ENCODE assay signal across 12 cellular contexts in genomic region chr9:89314955-89315354, GRCh38. TPM values are rescaled to one million over a fixed set of nuclear protein-coding genes. Genes with fewer than 3 reads are reported as not detected.
A peak's percentile ranks its signal among the peaks of the same experiment; 100 is the strongest.
DNase-seq lines count a peak whose midpoint lies in the region; ATAC-seq and TF ChIP-seq lines count a peak whose summit lies in the region.
"Had no signal": no experiment of that assay in that cellular context is flagged by ENCODE, and none has a peak within 500 bp of the region (broad histone marks: within the 10 kb centered on the region; RNA-seq: fewer than 3 reads in every experiment).

No MANE protein-coding gene starts in this region.

- peak overlapping the region; percentile 15 for H3K27ac ChIP-seq in CD4-positive, CD25-positive, alpha-beta regulatory T cell (ENCODE audit: insufficient read depth, low read length, poor library complexity, severe bottlenecking)
- H3K27ac ChIP-seq in iPS-18a (ENCODE audit: low read length), result no peak overlapping the region
- no peak overlapping the region for H3K27ac ChIP-seq in naive thymus-derived CD4-positive, alpha-beta T cell (ENCODE audit: low read depth, low read length)
- H3K27ac ChIP-seq: right atrium auricular region had no signal

- H3K9me3 Mint-ChIP-seq in CD4-positive, CD25-positive, alpha-beta regulatory T cell, result no peaks in the 10 kb centered on the region
- H3K9me3 Mint-ChIP-seq in activated CD8-positive, alpha-beta T cell treated with anti-CD3 and anti-CD28 coated beads for 36 hours, result no peaks in the 10 kb centered on the region
- H3K9me3 Mint-ChIP-seq in naive thymus-derived CD4-positive, alpha-beta T cell, result peaks cover 0 to 6% (median 0%) of the 10 kb centered on the region in 11 donors

- no peaks in the 10 kb centered on the region for H3K27me3 ChIP-seq in CD4-positive, CD25-positive, alpha-beta regulatory T cell (ENCODE audit: control insufficient read depth, insufficient read depth, low read length)
- H3K27me3 ChIP-seq in iPS-18a (ENCODE audit: control insufficient read depth, insufficient read depth, low read length), result no peaks in the 10 kb centered on the region
- H3K27me3 ChIP-seq in naive thymus-derived CD4-positive, alpha-beta T cell (ENCODE audit: control insufficient read depth in 2 of 2, insufficient read depth in 2 of 2, low read length in 2 of 2), result peaks cover 0 to 4% of the 10 kb centered on the region in 2 donors
- H3K27me3 ChIP-seq: right atrium auricular region had no signal

- H3K27ac Mint-ChIP-seq in CD4-positive, CD25-positive, alpha-beta regulatory T cell, result peak overlapping the region in 1 of 3 donors; percentile 58
- peak overlapping the region; percentile 19 for H3K27ac Mint-ChIP-seq in activated CD8-positive, alpha-beta T cell treated with anti-CD3 and anti-CD28 coated beads for 36 hours
- peak overlapping the region in 2 of 9 donors; percentile 25 to 81 for H3K27ac Mint-ChIP-seq in naive thymus-derived CD4-positive, alpha-beta T cell

- POLR2A ChIA-PET in activated CD8-positive, alpha-beta T cell treated with anti-CD3 and anti-CD28 coated beads for 36 hours (lab: Charles Lee), result interaction anchor here (0.6 kb wide), 1 partner anchor 240 kb away, joined by 3 read pairs; no protein-coding TSS in a partner anchor
- POLR2A ChIA-PET in naive thymus-derived CD4-positive, alpha-beta T cell (lab: Charles Lee), result no interaction called here

- CTCF ChIA-PET in activated CD8-positive, alpha-beta T cell treated with anti-CD3 and anti-CD28 coated beads for 36 hours (lab: Charles Lee), result interaction anchor here (1.5 kb wide), 1 partner anchor 36 kb away, joined by 4 read pairs; no protein-coding TSS in a partner anchor
- CTCF ChIA-PET in naive thymus-derived CD4-positive, alpha-beta T cell (lab: Charles Lee), result no interaction called here

- no peak for DNase-seq in CD4-positive, CD25-positive, alpha-beta regulatory T cell
- DNase-seq in HFF-Myc (ENCODE audit: extremely low read depth, low read depth) (no peak), hypothalamus (lab: John Stamatoyannopoulos, UW) (no peak), SHP77 treated with DMSO at 0.1 percent for 48 hours (lab: John Stamatoyannopoulos, UW) (no peak)
- no peak for DNase-seq in activated CD8-positive, alpha-beta T cell treated with anti-CD3 and anti-CD28 coated beads for 36 hours
- no peak for DNase-seq in naive thymus-derived CD4-positive, alpha-beta T cell
- DNase-seq: foreskin melanocyte, NCI-H187 treated with DMSO at 0.1 percent for 48 hours, Right ventricle myocardium superior had no signal

- peaks cover 7% of the 10 kb centered on the region for H3K27me3 Mint-ChIP-seq in CD4-positive, CD25-positive, alpha-beta regulatory T cell
- H3K27me3 Mint-ChIP-seq in activated CD8-positive, alpha-beta T cell treated with anti-CD3 and anti-CD28 coated beads for 36 hours, result peaks cover 3% of the 10 kb centered on the region
- H3K27me3 Mint-ChIP-seq in naive thymus-derived CD4-positive, alpha-beta T cell, result peaks cover 0 to 7% (median 0%) of the 10 kb centered on the region in 5 donors

- peaks cover 17 to 68% (median 44%) of the 10 kb centered on the region in 4 donors for H3K4me1 Mint-ChIP-seq in CD4-positive, CD25-positive, alpha-beta regulatory T cell
- H3K4me1 Mint-ChIP-seq in activated CD8-positive, alpha-beta T cell treated with anti-CD3 and anti-CD28 coated beads for 36 hours (ENCODE audit: low read depth), result peaks cover 53% of the 10 kb centered on the region
- peaks cover 15 to 60% (median 45%) of the 10 kb centered on the region in 7 donors for H3K4me1 Mint-ChIP-seq in naive thymus-derived CD4-positive, alpha-beta T cell

- H3K9me3 ChIP-seq in CD4-positive, CD25-positive, alpha-beta regulatory T cell (ENCODE audit: control insufficient read depth in 2 of 2, low read length in 2 of 2), result no peaks in the 10 kb centered on the region
- H3K9me3 ChIP-seq in iPS-18a (ENCODE audit: control insufficient read depth, low read depth, low read length), result no peaks in the 10 kb centered on the region
- no peaks in the 10 kb centered on the region for H3K9me3 ChIP-seq in naive thymus-derived CD4-positive, alpha-beta T cell (ENCODE audit: control insufficient read depth in 2 of 3, low read length in 3 of 3)
- H3K9me3 ChIP-seq: right atrium auricular region had no signal

- H3K4me3 Mint-ChIP-seq in CD4-positive, CD25-positive, alpha-beta regulatory T cell, result peak overlapping the region in 2 of 4 donors; percentile 32 to 97
- peak overlapping the region; percentile 91 for H3K4me3 Mint-ChIP-seq in activated CD8-positive, alpha-beta T cell treated with anti-CD3 and anti-CD28 coated beads for 36 hours
- H3K4me3 Mint-ChIP-seq in naive thymus-derived CD4-positive, alpha-beta T cell, result peak overlapping the region in 1 of 10 donors; percentile 96

- H3K4me1 ChIP-seq in CD4-positive, CD25-positive, alpha-beta regulatory T cell (ENCODE audit: control insufficient read depth, insufficient read depth, low read length, poor library complexity, severe bottlenecking), result peaks cover 59% of the 10 kb centered on the region
- peaks cover 35% of the 10 kb centered on the region for H3K4me1 ChIP-seq in iPS-18a (ENCODE audit: control insufficient read depth, low read depth, low read length)
- peaks cover 32 to 33% of the 10 kb centered on the region in 2 donors for H3K4me1 ChIP-seq in naive thymus-derived CD4-positive, alpha-beta T cell (ENCODE audit: control insufficient read depth in 2 of 2, insufficient read depth in 2 of 2, low read length in 2 of 2)

- H3K9ac ChIP-seq in iPS-18a (ENCODE audit: low read length), result peak overlapping the region; percentile 36

- no peaks in the 10 kb centered on the region for H3K36me3 ChIP-seq in CD4-positive, CD25-positive, alpha-beta regulatory T cell (ENCODE audit: control insufficient read depth, insufficient read depth, low read length)
- peaks cover 39% of the 10 kb centered on the region for H3K36me3 ChIP-seq in iPS-18a (ENCODE audit: control insufficient read depth, low read depth, low read length)
- peaks cover 0 to 3% (median 0%) of the 10 kb centered on the region in 3 experiments for H3K36me3 ChIP-seq in naive thymus-derived CD4-positive, alpha-beta T cell (ENCODE audit: control insufficient read depth in 2 of 3, insufficient read depth in 3 of 3, low read length in 3 of 3)
- H3K36me3 ChIP-seq: right atrium auricular region had no signal

- H3K4me3 ChIP-seq in CD4-positive, CD25-positive, alpha-beta regulatory T cell (ENCODE audit: low read depth, low read length), result peak overlapping the region; percentile 96
- H3K4me3 ChIP-seq in HFF-Myc (replicated peaks; ENCODE audit: low read depth, low read length) (peak overlapping the region; percentile 92), iPS-18a (ENCODE audit: low read length) (peak overlapping the region; percentile 100)
- no peak overlapping the region for H3K4me3 ChIP-seq in naive thymus-derived CD4-positive, alpha-beta T cell (ENCODE audit: low read length)
- H3K4me3 ChIP-seq: right atrium auricular region had no signal

- H3K36me3 Mint-ChIP-seq in CD4-positive, CD25-positive, alpha-beta regulatory T cell, result peaks cover 9% of the 10 kb centered on the region
- peaks cover 78% of the 10 kb centered on the region for H3K36me3 Mint-ChIP-seq in activated CD8-positive, alpha-beta T cell treated with anti-CD3 and anti-CD28 coated beads for 36 hours (ENCODE audit: low read depth)
- peaks cover 0 to 32% (median 4%) of the 10 kb centered on the region in 5 donors for H3K36me3 Mint-ChIP-seq in naive thymus-derived CD4-positive, alpha-beta T cell

- intact Hi-C loops in activated CD8-positive, alpha-beta T cell treated with anti-CD3 and anti-CD28 coated beads for 36 hours (cut with micrococcal nuclease), result loop anchor here (5.0 to 10.0 kb wide), 3 partner anchors 107 to 220 kb away; no protein-coding TSS in a partner anchor
- intact Hi-C loops in naive thymus-derived CD4-positive, alpha-beta T cell (cut with micrococcal nuclease), result loop anchor here (5.0 to 10.0 kb wide), 9 partner anchors 62 to 928 kb away; partner anchors contain the start of genes SEMA4D (in 2 of the 2) and SPIN1 (in 1 of the 2)

- no peak for ATAC-seq in CD4-positive, CD25-positive, alpha-beta regulatory T cell (ENCODE audit: low read depth in 2 of 2)
- ATAC-seq in activated CD8-positive, alpha-beta T cell treated with anti-CD3 and anti-CD28 coated beads for 36 hours, result no peak
- no peak for ATAC-seq in HG02884 (IDR thresholded peaks at IDR 0.05; ENCODE audit: unreplicated experiment)
- ATAC-seq in naive thymus-derived CD4-positive, alpha-beta T cell, result no peak

- no peak for TF ChIP-seq CTCF in HFF-Myc (IDR thresholded peaks at IDR 0.05; ENCODE audit: low read depth, low read length, missing control alignments)
- TF ChIP-seq CTCF in activated CD8-positive, alpha-beta T cell treated with anti-CD3 and anti-CD28 coated beads for 36 hours (IDR thresholded peaks at IDR 0.05), result no peak

RNA-seq across cellular contexts. Expression of gene SECISBP2, which starts 3.3 kb away (rescaled TPM):
- 129 TPM for total RNA-seq in CD4-positive, CD25-positive, alpha-beta regulatory T cell
- polyA plus RNA-seq in CD4-positive, CD25-positive, alpha-beta regulatory T cell, result 10 to 100 TPM; 19.2 to 38.3 (median 24.7) TPM
- total RNA-seq in activated CD8-positive, alpha-beta T cell treated with anti-CD3 and anti-CD28 coated beads for 36 hours, result 10 to 100 TPM; 40.4 to 42.5 TPM
- 100 to 1,000 TPM in 4 of 5 experiments, 10 to 100 TPM in 1; 55.0 to 130 (median 109) TPM for total RNA-seq in naive thymus-derived CD4-positive, alpha-beta T cell
- 10 to 100 TPM; 20.1 to 29.0 TPM for polyA plus RNA-seq in naive thymus-derived CD4-positive, alpha-beta T cell

RNA-seq across cellular contexts. Expression of gene CKS2, which starts 4.0 kb away (rescaled TPM):
- total RNA-seq in CD4-positive, CD25-positive, alpha-beta regulatory T cell, result 35.2 TPM
- 10 to 100 TPM; 28.6 to 53.0 (median 44.0) TPM for polyA plus RNA-seq in CD4-positive, CD25-positive, alpha-beta regulatory T cell
- total RNA-seq in activated CD8-positive, alpha-beta T cell treated with anti-CD3 and anti-CD28 coated beads for 36 hours, result 100 to 1,000 TPM; 221 to 230 TPM
- total RNA-seq in naive thymus-derived CD4-positive, alpha-beta T cell, result 100 to 1,000 TPM in 1 of 5 experiments, 10 to 100 TPM in 1, 1 to 10 TPM in 3; 5.2 to 121 (median 8.9) TPM
- 1 to 10 TPM; 6.0 to 8.0 TPM for polyA plus RNA-seq in naive thymus-derived CD4-positive, alpha-beta T cell
